ENCODE assay signal across 10 cellular contexts in genomic region chr16:85586360-85587145, GRCh38. TPM values are rescaled to one million over a fixed set of nuclear protein-coding genes. Genes with fewer than 3 reads are reported as not detected.
DNase-seq lines count a peak whose midpoint lies in the region; ATAC-seq and TF ChIP-seq lines count a peak whose summit lies in the region.
"Had no signal": no experiment of that assay in that cellular context is flagged by ENCODE, and none has a peak within 500 bp of the region (broad histone marks: within the 10 kb centered on the region; RNA-seq: fewer than 3 reads in every experiment).

No MANE protein-coding gene starts in this region.

- H4K20me1 ChIP-seq in BLaER1 treated with 17β-estradiol and CSF1 and Interleukin-3, amounts not matched to agents 10 nM and 100 nM = peaks cover 66 to 98% (median 89%) of the 10 kb centered on the region in 11 experiments; a peak in 21 of 22 replicates
- peaks cover 99% of the 10 kb centered on the region for H4K20me1 ChIP-seq in osteoblast (ENCODE audit: insufficient read depth, low read length)

- CTCF ChIA-PET in CD8-positive, alpha-beta memory T cell (lab: Charles Lee) = interaction anchor here (1.2 kb wide), 1 partner anchor 30 kb away, joined by 3 read pairs; no protein-coding TSS in a partner anchor

- no peak for TF ChIP-seq POLR2A in prostate gland (IDR thresholded peaks at IDR 0.05)

- peak overlapping the region; percentile 74 for H3K4me3 Mint-ChIP-seq in glutamatergic neuron (ENCODE audit: unreplicated experiment)
- H3K4me3 Mint-ChIP-seq in CD8-positive, alpha-beta memory T cell = no peak overlapping the region

- H3K4me2 ChIP-seq in BLaER1 treated with 17β-estradiol and CSF1 and Interleukin-3, amounts not matched to agents 10 nM and 100 nM = peak overlapping the region; percentile 18 to 99 (median 93); a peak in 20 of 22 replicates
- H3K4me2 ChIP-seq in osteoblast (ENCODE audit: insufficient read depth, low read length) = no peak overlapping the region
- H3K4me2 ChIP-seq: smooth muscle cell had no signal

- TF ChIP-seq CTCF in glutamatergic neuron (IDR thresholded peaks at IDR 0.05; ENCODE audit: partially characterized antibody, unreplicated experiment) = no peak
- no peak for TF ChIP-seq CTCF in osteoblast (IDR thresholded peaks at IDR 0.05; ENCODE audit: extremely low read depth, low read depth, low read length)
- no peak for TF ChIP-seq CTCF in prostate gland (IDR thresholded peaks at IDR 0.05)

- peak overlapping the region in 8 of 11 experiments; percentile 5 to 75 (median 48); a peak in 13 of 22 replicates for H3K9ac ChIP-seq in BLaER1 treated with 17β-estradiol and CSF1 and Interleukin-3, amounts not matched to agents 10 nM and 100 nM

- H3K27ac ChIP-seq in BLaER1 treated with 17β-estradiol and CSF1 and Interleukin-3, amounts not matched to agents 10 nM and 100 nM = peak overlapping the region in 5 of 11 experiments; percentile 18 to 67 (median 58); a peak in 11 of 22 replicates
- H3K27ac ChIP-seq in osteoblast (ENCODE audit: low read depth, low read length) (no peak overlapping the region), prostate gland (no peak overlapping the region)
- H3K27ac ChIP-seq in CD8-positive, alpha-beta memory T cell (ENCODE audit: low read depth, low read length) = no peak overlapping the region

- DNase-seq in NCI-H82 treated with DMSO at 0.1 percent for 48 hours (lab: John Stamatoyannopoulos, UW; ENCODE audit: unreplicated experiment) (peak; percentile 26), glutamatergic neuron (peak; percentile 81), osteoblast (ENCODE audit: insufficient read length, low spot score, missing footprints) (peak; percentile 88), prostate gland (ENCODE audit: low spot score) (no peak), iPS-NIHi11 (ENCODE audit: low spot score) (no peak)
- no peak for DNase-seq in CD8-positive, alpha-beta memory T cell
- DNase-seq: amniotic stem cell had no signal

- POLR2A ChIA-PET in CD8-positive, alpha-beta memory T cell (lab: Charles Lee) = no interaction called here

- no peak overlapping the region for H2AFZ ChIP-seq in osteoblast (ENCODE audit: low read length)

- H3K4me1 ChIP-seq in BLaER1 treated with 17β-estradiol and CSF1 and Interleukin-3, amounts not matched to agents 10 nM and 100 nM = peaks cover 30 to 100% (median 91%) of the 10 kb centered on the region in 10 experiments
- H3K4me1 ChIP-seq in osteoblast (ENCODE audit: insufficient read depth, low read length) (peaks cover 9% of the 10 kb centered on the region), prostate gland (replicated peaks) (no peaks in the 10 kb centered on the region)
- H3K4me1 ChIP-seq in CD8-positive, alpha-beta memory T cell (ENCODE audit: insufficient read depth, low read length) = no peaks in the 10 kb centered on the region

- no peaks in the 10 kb centered on the region for H3K9me3 ChIP-seq in BLaER1 treated with 17β-estradiol and CSF1 and Interleukin-3, amounts not matched to agents 10 nM and 100 nM (replicated peaks in 1 of 11)
- H3K9me3 ChIP-seq in osteoblast (ENCODE audit: low read depth, low read length) (no peaks in the 10 kb centered on the region), prostate gland (no peaks in the 10 kb centered on the region)
- H3K9me3 ChIP-seq in CD8-positive, alpha-beta memory T cell (ENCODE audit: low read length) = no peaks in the 10 kb centered on the region

- no peak for ATAC-seq in GM21367 (IDR thresholded peaks at IDR 0.05; ENCODE audit: unreplicated experiment)

- H3K27me3 ChIP-seq in BLaER1 treated with 17β-estradiol and CSF1 and Interleukin-3, amounts not matched to agents 10 nM and 100 nM = peaks cover 0 to 63% (median 0%) of the 10 kb centered on the region in 11 experiments; a peak in 7 of 22 replicates
- H3K27me3 ChIP-seq in osteoblast (ENCODE audit: insufficient read depth, low read length) (no peaks in the 10 kb centered on the region), prostate gland (replicated peaks; ENCODE audit: insufficient read depth) (no peaks in the 10 kb centered on the region)
- no peaks in the 10 kb centered on the region for H3K27me3 ChIP-seq in CD8-positive, alpha-beta memory T cell (ENCODE audit: insufficient read depth, low read length, poor library complexity, severe bottlenecking)

- intact Hi-C loops in prostate gland (cut with DNase I) = no loop called here

- H3K4me3 ChIP-seq in BLaER1 treated with 17β-estradiol and CSF1 and Interleukin-3, amounts not matched to agents 10 nM and 100 nM = peak overlapping the region in 1 of 10 experiments; percentile 38; a peak in 1 of 20 replicates
- H3K4me3 ChIP-seq in osteoblast (ENCODE audit: insufficient read depth, low read length) = no peak overlapping the region
- H3K4me3 ChIP-seq in prostate gland = no peak overlapping the region
- no peak overlapping the region for H3K4me3 ChIP-seq in CD8-positive, alpha-beta memory T cell (ENCODE audit: low read length)
- H3K4me3 ChIP-seq: smooth muscle cell had no signal

- H3K79me2 ChIP-seq in osteoblast (ENCODE audit: insufficient read depth, low read length) = peaks cover 97% of the 10 kb centered on the region

- H3K36me3 ChIP-seq in BLaER1 treated with 17β-estradiol and CSF1 and Interleukin-3, amounts not matched to agents 10 nM and 100 nM = no peaks in the 10 kb centered on the region
- H3K36me3 ChIP-seq in osteoblast (ENCODE audit: insufficient read depth, low read length) (no peaks in the 10 kb centered on the region), prostate gland (no peaks in the 10 kb centered on the region)
- no peaks in the 10 kb centered on the region for H3K36me3 ChIP-seq in CD8-positive, alpha-beta memory T cell (ENCODE audit: insufficient read depth, low read length)

- peaks cover 57% of the 10 kb centered on the region for H3K4me1 Mint-ChIP-seq in glutamatergic neuron (ENCODE audit: low read depth, unreplicated experiment)
- H3K4me1 Mint-ChIP-seq in CD8-positive, alpha-beta memory T cell = peaks cover 4 to 40% (median 21%) of the 10 kb centered on the region in 3 donors

- H3K9me3 Mint-ChIP-seq in glutamatergic neuron (ENCODE audit: unreplicated experiment) = peaks cover 29% of the 10 kb centered on the region
- no peaks in the 10 kb centered on the region for H3K9me3 Mint-ChIP-seq in CD8-positive, alpha-beta memory T cell

- peaks cover 26% of the 10 kb centered on the region for H3K27me3 Mint-ChIP-seq in glutamatergic neuron (ENCODE audit: unreplicated experiment)
- no peaks in the 10 kb centered on the region for H3K27me3 Mint-ChIP-seq in CD8-positive, alpha-beta memory T cell

- H3K36me3 Mint-ChIP-seq in glutamatergic neuron (ENCODE audit: unreplicated experiment) = no peaks in the 10 kb centered on the region
- peaks cover 0 to 6% (median 0%) of the 10 kb centered on the region in 3 donors for H3K36me3 Mint-ChIP-seq in CD8-positive, alpha-beta memory T cell

- H3K27ac Mint-ChIP-seq in glutamatergic neuron (ENCODE audit: unreplicated experiment) = peak overlapping the region; percentile 98
- H3K27ac Mint-ChIP-seq in CD8-positive, alpha-beta memory T cell = peak overlapping the region in 1 of 8 donors; percentile 12

- 47% methylated on average over 29 of the region's 35 CpGs for WGBS in prostate gland

RNA-seq across cellular contexts. Expression of gene GSE1, which starts 26.6 kb away (rescaled TPM):
- total RNA-seq in glutamatergic neuron (ENCODE audit: unreplicated experiment) = 473 TPM
- 49.6 and 55.7 TPM in 2 replicates for total RNA-seq in osteoblast
- total RNA-seq in prostate gland = 100 to 1,000 TPM in 1 of 2 donors, 10 to 100 TPM in 1; 41.4 to 146 TPM
- total RNA-seq in CD8-positive, alpha-beta memory T cell = 10 to 100 TPM; 27.8 to 28.5 TPM
- polyA plus RNA-seq in CD8-positive, alpha-beta memory T cell = 5.5 TPM

Comparison
In these comparisons a context has a peak if more than half of its experiments do, and no peak if none do; other contexts are left out.
1. DNase-seq: peak in NCI-H82 treated with DMSO at 0.1 percent for 48 hours (single experiment), glutamatergic neuron (single experiment) and osteoblast (single experiment); none in prostate gland (single experiment), iPS-NIHi11 (single experiment) and CD8-positive, alpha-beta memory T cell (0 of 5).